ENCODE assay signal across 14 cellular contexts in the genomic region with DNA sequence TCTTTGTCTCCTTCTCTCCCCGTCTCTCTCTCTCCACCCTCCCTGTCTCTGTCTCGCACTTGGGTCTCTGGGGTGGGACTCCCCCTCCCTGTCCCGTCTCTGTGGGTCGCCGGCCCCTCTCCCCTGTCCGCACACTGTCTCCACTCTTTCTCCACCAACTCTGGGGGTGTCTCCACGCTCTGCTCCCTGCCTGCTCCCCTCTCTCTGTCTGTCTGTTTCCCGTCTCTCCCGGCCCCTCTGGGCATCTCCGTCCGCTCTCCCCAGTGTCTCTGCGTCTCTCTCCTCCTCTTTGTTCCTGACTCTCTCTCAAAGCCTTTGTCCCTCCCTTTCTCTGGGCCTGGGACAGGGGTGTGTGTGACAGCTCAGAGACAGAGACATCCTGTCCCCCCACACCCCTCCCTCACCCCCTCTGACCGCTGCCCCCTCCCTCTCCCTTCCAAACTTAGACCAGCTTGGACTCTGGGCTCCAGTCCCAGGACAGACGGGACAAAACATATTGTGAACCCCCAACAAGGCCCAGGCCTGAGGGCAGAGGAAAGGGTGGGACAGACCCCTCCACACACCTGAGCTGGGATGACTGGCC. TPM values are rescaled to one million over a fixed set of nuclear protein-coding genes. Genes with fewer than 3 reads are reported as not detected.
DNase-seq lines count a peak whose midpoint lies in the region; TF ChIP-seq lines count a peak whose summit lies in the region.
"Had no signal": no experiment of that assay in that cellular context is flagged by ENCODE, and none has a peak within 500 bp of the region (broad histone marks: within the 10 kb centered on the region; RNA-seq: fewer than 3 reads in every experiment).

No MANE protein-coding gene starts in this region.

- in situ Hi-C loops in mammary epithelial cell (cut with MboI; ENCODE audit: low sequenced_read_pairs in 2 of 2): no loop called here

- DNase-seq in breast epithelium (ENCODE audit: low spot score in 2 of 2) (no peak), mammary epithelial cell (no peak), vagina (ENCODE audit: extremely low spot score in 2 of 2) (no peak), germinal center (ENCODE audit: low spot score) (no peak)
- DNase-seq: 8988T; activated CD4-positive, alpha-beta T cell treated with anti-CD3 and anti-CD28 coated beads, Interleukin-2, amount 50 U/mL, for 48 hours; activated naive CD4-positive, alpha-beta T cell treated with anti-CD3 and anti-CD28 coated beads, Interleukin-2, amount 50 U/mL, for 16 hours; DMS79 treated with DMSO at 0.1 percent for 48 hours; hypothalamus; mucosa of descending colon; NCI-H1694 treated with DMSO at 0.1 percent for 48 hours; spleen had no signal

- TF ChIP-seq POLR2A in breast epithelium (IDR thresholded peaks at IDR 0.05) (no peak), vagina (IDR thresholded peaks at IDR 0.05) (no peak)

- no TSS peak for BruUV-seq in mammary epithelial cell (replicated peaks; lab: Mats Ljungman, UMichigan)

- intact Hi-C loops in breast epithelium (cut with DNase I; ENCODE audit: low total_unique reads) (loop anchor here (1.0 kb wide), 1 partner anchor 41 kb away; no protein-coding TSS in a partner anchor), mammary epithelial cell (cut with micrococcal nuclease) (no loop called here), vagina (cut with DNase I) (no loop called here)

- 94% methylated on average over 3 of the region's 14 CpGs for WGBS in mammary epithelial cell (ENCODE audit: low coverage, missing lambda C conversion rate)

- H3K9me3 ChIP-seq in breast epithelium: no peaks in the 10 kb centered on the region
- no peaks in the 10 kb centered on the region for H3K9me3 ChIP-seq in mammary epithelial cell (replicated peaks; ENCODE audit: insufficient read depth, low read length)
- H3K9me3 ChIP-seq in vagina: no peaks in the 10 kb centered on the region
- H3K9me3 ChIP-seq: mucosa of descending colon, spleen had no signal

- peaks cover 0 to 6% of the 10 kb centered on the region in 2 donors for H3K4me1 ChIP-seq in breast epithelium
- peaks cover 19% of the 10 kb centered on the region for H3K4me1 ChIP-seq in mammary epithelial cell (ENCODE audit: insufficient read depth, low read length)
- H3K4me1 ChIP-seq in vagina: no peaks in the 10 kb centered on the region

- no peaks in the 10 kb centered on the region for H3K36me3 ChIP-seq in breast epithelium
- H3K36me3 ChIP-seq in mammary epithelial cell (ENCODE audit: insufficient read depth, low read length): no peaks in the 10 kb centered on the region
- H3K36me3 ChIP-seq in vagina: no peaks in the 10 kb centered on the region
- H3K36me3 ChIP-seq: spleen had no signal

- H3K27ac ChIP-seq in breast epithelium (peak overlapping the region; percentile 83 to 91), mammary epithelial cell (ENCODE audit: insufficient read depth, low read depth, low read length) (no peak overlapping the region), vagina (peak overlapping the region; percentile 50)
- H3K27ac ChIP-seq: spleen had no signal

- H3K27me3 ChIP-seq in breast epithelium: no peaks in the 10 kb centered on the region
- no peaks in the 10 kb centered on the region for H3K27me3 ChIP-seq in mammary epithelial cell (ENCODE audit: insufficient read depth, low read length)
- H3K27me3 ChIP-seq in vagina: no peaks in the 10 kb centered on the region

- no peak overlapping the region for H3K9ac ChIP-seq in mammary epithelial cell (ENCODE audit: insufficient read depth, low read length)

- H4K20me1 ChIP-seq in mammary epithelial cell (ENCODE audit: insufficient read depth, low read length): no peaks in the 10 kb centered on the region

- TF ChIP-seq CTCF in breast epithelium (IDR thresholded peaks at IDR 0.05) (no peak), mammary epithelial cell (conservative IDR thresholded peaks at IDR 0.05 in 1 of 2, IDR thresholded peaks at IDR 0.05 in 1 of 2; ENCODE audit: extremely low read depth in 1 of 2, insufficient read depth in 1 of 2, low read depth in 1 of 2, low read length in 2 of 2) (no peak), vagina (IDR thresholded peaks at IDR 0.05) (no peak)

- H3K79me2 ChIP-seq in mammary epithelial cell (ENCODE audit: insufficient read depth, low read length): no peaks in the 10 kb centered on the region

- CTCF ChIA-PET in mammary epithelial cell (lab: Charles Lee; ENCODE audit: low non-redundant PET): no interaction called here

- dilution Hi-C loops in mammary epithelial cell (cut with HindIII; ENCODE audit: low sequenced_read_pairs): no loop called here

- H3K4me2 ChIP-seq in mammary epithelial cell (ENCODE audit: insufficient read depth, low read depth, low read length): no peak overlapping the region

- no peak overlapping the region for H2AFZ ChIP-seq in mammary epithelial cell (ENCODE audit: low read depth, low read length)

- H3K4me3 ChIP-seq in breast epithelium (no peak overlapping the region), mammary epithelial cell (replicated peaks in 1 of 3; ENCODE audit: insufficient read depth in 1 of 3, low read depth in 2 of 3, low read length in 3 of 3) (no peak overlapping the region), vagina (no peak overlapping the region)
- H3K4me3 ChIP-seq: mucosa of descending colon, spleen had no signal

RNA-seq across cellular contexts. Expression of a gene that starts 0.7 kb away (rescaled TPM):
- 1 to 10 TPM in 1 of 3 donors, not detected in 2; 1.3 TPM for total RNA-seq in breast epithelium
- not detected for total RNA-seq in mammary epithelial cell
- polyA plus RNA-seq in mammary epithelial cell: not detected
- not detected for polyA minus RNA-seq in mammary epithelial cell
- not detected for total RNA-seq in vagina
- total RNA-seq: spleen; T-helper 1 cell treated with Interleukin-12 subunit alpha and Interleukin-12 subunit beta and Interleukin-4 antibody, amounts not matched to agents 30 ng/mL and 1 ng/mL, for 36 hours had no signal
- polyA plus RNA-seq: spleen had no signal

RNA-seq across cellular contexts. Expression of a gene that starts 9.1 kb away (rescaled TPM):
- total RNA-seq in breast epithelium (not detected), mammary epithelial cell (not detected), vagina (not detected)
- polyA plus RNA-seq in mammary epithelial cell: not detected
- polyA minus RNA-seq in mammary epithelial cell: not detected
- total RNA-seq: dermis microvascular lymphatic vessel endothelial cell; mucosa of descending colon; spleen; T-helper 1 cell treated with Interleukin-12 subunit alpha and Interleukin-12 subunit beta and Interleukin-4 antibody, amounts not matched to agents 30 ng/mL and 1 ng/mL, for 36 hours had no signal
- polyA plus RNA-seq: spleen had no signal

RNA-seq across cellular contexts. Expression of a gene that starts 34.6 kb away (rescaled TPM):
- total RNA-seq in breast epithelium (1 to 10 TPM; 1.6 to 2.3 (median 1.6) TPM), mammary epithelial cell (10 to 100 TPM in 1 of 2 donors, 1 to 10 TPM in 1; 6.0 to 13.7 TPM), vagina (3.2 TPM)
- polyA plus RNA-seq in mammary epithelial cell: 2.7 TPM
- polyA minus RNA-seq in mammary epithelial cell: 0.52 TPM

RNA-seq across cellular contexts. Expression of a gene that starts 53.3 kb away (rescaled TPM):
- total RNA-seq in breast epithelium (1 to 10 TPM; 3.7 to 7.5 (median 6.1) TPM), mammary epithelial cell (10 to 100 TPM in 1 of 2 donors, 1 to 10 TPM in 1; 5.3 to 13.4 TPM), vagina (5.4 TPM)
- polyA plus RNA-seq in mammary epithelial cell: 3.7 TPM
- polyA minus RNA-seq in mammary epithelial cell: 15.5 TPM

RNA-seq across cellular contexts. Expression of a gene that starts 54.1 kb away (rescaled TPM):
- total RNA-seq in breast epithelium (10 to 100 TPM; 22.3 to 25.6 (median 25.4) TPM), mammary epithelial cell (10 to 100 TPM; 11.0 to 14.3 TPM), vagina (15.5 TPM)
- 6.9 TPM for polyA plus RNA-seq in mammary epithelial cell
- 4.6 TPM for polyA minus RNA-seq in mammary epithelial cell
